11 cellular contexts compared by ENCODE assay signal in genomic region chr9:83444110-83444509, GRCh38.
DNase-seq lines count a peak whose midpoint lies in the region; ATAC-seq and TF ChIP-seq lines count a peak whose summit lies in the region.
"Had no signal": no experiment of that assay in that cellular context is flagged by ENCODE, and none has a peak within 500 bp of the region (broad histone marks: within the 10 kb centered on the region; RNA-seq: fewer than 3 reads in every experiment).

No MANE protein-coding gene starts in this region.

- H3K9ac ChIP-seq in GM23248, result no peak overlapping the region
- H3K9ac ChIP-seq in SK-N-SH, result no peak overlapping the region

- TF ChIP-seq POLR2A in heart left ventricle (IDR thresholded peaks at IDR 0.05), result no peak

- WGBS in GM23248 (ENCODE audit: low coverage in 1 of 2, low lambda C conversion rate in 2 of 2, missing lambda C conversion rate in 2 of 2), 2 experiments, result 22 to 29% methylated on average over 4 of the region's 4 CpGs
- 65% methylated on average over 4 of the region's 4 CpGs for WGBS in SK-N-SH (ENCODE audit: low lambda C conversion rate)
- 47 to 60% (median 49%) methylated on average over 4 of the region's 4 CpGs for WGBS in heart left ventricle, 4 donors

- in situ Hi-C loops in GM23248 (cut with MboI), result no loop called here

- H3K4me2 ChIP-seq in GM23248 (ENCODE audit: unreplicated experiment), result no peak overlapping the region
- H3K4me2 ChIP-seq in SK-N-SH, result peak overlapping the region; percentile 54; the same call in 1 of the 2 replicates

- H2AFZ ChIP-seq in GM23248 (no peak overlapping the region), SK-N-SH (ENCODE audit: low read depth) (no peak overlapping the region)

- ATAC-seq in heart left ventricle (peak; percentile 40 to 77 (median 68)), GM21381 (IDR thresholded peaks at IDR 0.05; ENCODE audit: unreplicated experiment) (no peak), GM21717 (IDR thresholded peaks at IDR 0.05; ENCODE audit: unreplicated experiment) (no peak)
- ATAC-seq: effector memory CD8-positive, alpha-beta T cell had no signal

- no peak overlapping the region for H3K27ac ChIP-seq in GM23248
- H3K27ac ChIP-seq in SK-N-SH (ENCODE audit: low read depth in 2 of 2, low read length in 1 of 2), result peak overlapping the region; percentile 43 to 79
- H3K27ac ChIP-seq in heart left ventricle, result peak overlapping the region in 11 of 12 donors; percentile 9 to 68 (median 37)
- H3K27ac ChIP-seq: WERI-Rb-1 had no signal

- DNase-seq in GM23248, result peak; percentile 16
- DNase-seq in SK-N-SH, result peak; percentile 44
- DNase-seq in heart left ventricle, result peak; percentile 57 to 82 (median 77)
- DNase-seq in stromal cell of bone marrow (ENCODE audit: low read depth), result peak; percentile 40
- no peak for DNase-seq in stimulated activated naive CD4-positive, alpha-beta T cell (lab: John Stamatoyannopoulos, UW)
- DNase-seq: CD4-positive, CD25-positive, alpha-beta regulatory T cell; effector memory CD8-positive, alpha-beta T cell; stimulated activated CD4-positive, alpha-beta T cell treated with anti-CD3 and anti-CD28 coated beads, Interleukin-15, amount 100 ng/mL, for 24 hours; WERI-Rb-1 had no signal

- no peak for TF ChIP-seq EP300 in SK-N-SH (IDR thresholded peaks at IDR 0.05; ENCODE audit: borderline replicate concordance in 1 of 2, low read depth in 1 of 2, low read length in 1 of 2)

- CTCF ChIA-PET in SK-N-SH (lab: Yijun Ruan, JAX), result interaction anchor here (0.9 to 1.8 kb wide), 2 partner anchors 100 to 110 kb away, joined by 3 to 4 read pairs; no protein-coding TSS in a partner anchor

- no peaks in the 10 kb centered on the region for H3K36me3 ChIP-seq in GM23248 (ENCODE audit: low read depth)
- H3K36me3 ChIP-seq in SK-N-SH (replicated peaks in 1 of 2; ENCODE audit: control insufficient read depth in 1 of 2, insufficient read depth in 2 of 2, low read length in 1 of 2), result no peaks in the 10 kb centered on the region
- no peaks in the 10 kb centered on the region for H3K36me3 ChIP-seq in heart left ventricle
- H3K36me3 ChIP-seq: WERI-Rb-1 had no signal

- POLR2A ChIA-PET in SK-N-SH (lab: Yijun Ruan, JAX), result no interaction called here

- TF ChIP-seq CTCF in SK-N-SH (IDR thresholded peaks at IDR 0.05), result no peak
- no peak for TF ChIP-seq CTCF in heart left ventricle (IDR thresholded peaks at IDR 0.05)

- H3K9me3 ChIP-seq in GM23248 (ENCODE audit: low read depth) (no peaks in the 10 kb centered on the region), SK-N-SH (no peaks in the 10 kb centered on the region), heart left ventricle (no peaks in the 10 kb centered on the region)

- no peak for TF ChIP-seq RAD21 in SK-N-SH (IDR thresholded peaks at IDR 0.05; ENCODE audit: low read length)

- H4K20me1 ChIP-seq in GM23248 (ENCODE audit: insufficient read depth), result no peaks in the 10 kb centered on the region
- H4K20me1 ChIP-seq in SK-N-SH (ENCODE audit: insufficient read depth), result no peaks in the 10 kb centered on the region

- no peaks in the 10 kb centered on the region for H3F3A ChIP-seq in GM23248 (ENCODE audit: insufficient read depth)
- no peaks in the 10 kb centered on the region for H3F3A ChIP-seq in SK-N-SH (replicated peaks; ENCODE audit: insufficient read depth)

- H3K27me3 ChIP-seq in GM23248 (replicated peaks; ENCODE audit: insufficient read depth) (no peaks in the 10 kb centered on the region), SK-N-SH (ENCODE audit: insufficient read depth) (no peaks in the 10 kb centered on the region), heart left ventricle (no peaks in the 10 kb centered on the region)

- no peaks in the 10 kb centered on the region for H3K79me2 ChIP-seq in GM23248 (ENCODE audit: insufficient read depth)
- H3K79me2 ChIP-seq in SK-N-SH (ENCODE audit: insufficient read depth), result peaks cover 31% of the 10 kb centered on the region

- intact Hi-C loops in heart left ventricle (cut with DNase I), result no loop called here

- no peaks in the 10 kb centered on the region for H3K9me2 ChIP-seq in GM23248 (ENCODE audit: insufficient read depth)
- no peaks in the 10 kb centered on the region for H3K9me2 ChIP-seq in SK-N-SH

- H3K4me1 ChIP-seq in GM23248 (ENCODE audit: insufficient read depth) (no peaks in the 10 kb centered on the region), SK-N-SH (ENCODE audit: control insufficient read depth in 1 of 2, insufficient read depth in 2 of 2, low read depth in 1 of 2, low read length in 1 of 2) (peaks cover 5 to 32% of the 10 kb centered on the region in 2 experiments; a peak in 3 of 4 replicates), heart left ventricle (peaks cover 0 to 58% (median 23%) of the 10 kb centered on the region in 12 donors)

- H3K4me3 ChIP-seq in GM23248, result no peak overlapping the region
- H3K4me3 ChIP-seq in SK-N-SH (ENCODE audit: low read depth in 2 of 2, low read length in 1 of 2), result no peak overlapping the region
- no peak overlapping the region for H3K4me3 ChIP-seq in heart left ventricle

TF ChIP-seq in SK-N-SH, 30 proteins besides CTCF, POLR2A, EP300 and RAD21:
- TF ChIP-seq REST (IDR thresholded peaks at IDR 0.05; ENCODE audit: low read depth, low read length) (no peak), NFIC (IDR thresholded peaks at IDR 0.05; ENCODE audit: borderline replicate concordance) (peak; percentile 6; the same call in 1 of the 2 replicates), GATA2 (CRISPR knock-in tag; IDR thresholded peaks at IDR 0.05) (no peak), FOSL2 (IDR thresholded peaks at IDR 0.05; ENCODE audit: borderline replicate concordance, low read depth) (no peak), FOXJ3 (CRISPR knock-in tag; IDR thresholded peaks at IDR 0.05) (no peak)

Comparison
In these comparisons a context has a peak if more than half of its experiments do, and no peak if none do; other contexts are left out.
1. DNase-seq: peak in GM23248 (single experiment), SK-N-SH (single experiment), heart left ventricle (5 of 5) and stromal cell of bone marrow (single experiment); none in stimulated activated naive CD4-positive, alpha-beta T cell (0 of 6).
2. ATAC-seq: peak in heart left ventricle (4 of 4); none in GM21381 (single experiment) and GM21717 (single experiment).